Comparison of ENCODE assay signal across 21 cellular contexts in genomic region chr17:43363181-43363925, GRCh38. TPM values are rescaled to one million over a fixed set of nuclear protein-coding genes. Genes with fewer than 3 reads are reported as not detected.
DNase-seq lines count a peak whose midpoint lies in the region; ATAC-seq, FAIRE-seq and TF ChIP-seq lines count a peak whose summit lies in the region.
"Had no signal": no experiment of that assay in that cellular context is flagged by ENCODE, and none has a peak within 500 bp of the region (broad histone marks: within the 10 kb centered on the region; RNA-seq: fewer than 3 reads in every experiment).

No MANE protein-coding gene starts in this region.

- H3K9me3 ChIP-seq in keratinocyte (ENCODE audit: control insufficient read depth, low read depth, low read length) = no peaks in the 10 kb centered on the region
- H3K9me3 ChIP-seq: heart left ventricle, uterus had no signal

- peaks cover 18% of the 10 kb centered on the region for H3K4me1 ChIP-seq in keratinocyte (ENCODE audit: control insufficient read depth, extremely low read depth, insufficient read depth, low read length)

- H3K4me3 Mint-ChIP-seq in activated naive CD4-positive, alpha-beta T cell treated with anti-CD3 and anti-CD28 coated beads, Interleukin-2, amount 50 U/mL, for 24 hours = peak overlapping the region; percentile 5
- H3K4me3 Mint-ChIP-seq in activated naive CD4-positive, alpha-beta T cell treated with anti-CD3 and anti-CD28 coated beads for 36 hours = no peak overlapping the region
- H3K4me3 Mint-ChIP-seq in IgD-negative memory B cell = peak overlapping the region; percentile 4 to 76 (median 39)
- no peak overlapping the region for H3K4me3 Mint-ChIP-seq in stimulated activated naive B cell treated with anti-CD40 and anti-IgM and Interleukin-4, amounts not matched to agents 10 μg/mL and 1 μg/mL and 100 μg/mL, for 72 hours
- H3K4me3 Mint-ChIP-seq: stimulated activated naive CD8-positive, alpha-beta T cell treated with anti-CD3 and anti-CD28 coated beads, Interleukin-15, amount 100 ng/mL, for 72 hours had no signal

- no peak for TF ChIP-seq CTCF in keratinocyte (optimal IDR thresholded peaks at IDR 0.05 in 1 of 3, IDR thresholded peaks at IDR 0.05 in 1 of 3, conservative IDR thresholded peaks at IDR 0.05 in 1 of 3; ENCODE audit: extremely low read depth in 1 of 3, insufficient read depth in 2 of 3, low read length in 3 of 3)

- peak; percentile 29 for FAIRE-seq in keratinocyte (lab: Jason Lieb, UNC)

- H3K27me3 ChIP-seq in keratinocyte (ENCODE audit: control insufficient read depth, extremely low read depth, insufficient read depth, low read length) = no peaks in the 10 kb centered on the region
- H3K27me3 ChIP-seq: heart left ventricle, uterus had no signal

- dilution Hi-C loops in keratinocyte (cut with MboI; ENCODE audit: extremely low pct_ligation_motif_present, low sequenced_read_pairs) = no loop called here

- no peaks in the 10 kb centered on the region for H3K27me3 Mint-ChIP-seq in activated naive CD4-positive, alpha-beta T cell treated with anti-CD3 and anti-CD28 coated beads, Interleukin-2, amount 50 U/mL, for 24 hours
- peaks cover 8% of the 10 kb centered on the region for H3K27me3 Mint-ChIP-seq in activated naive CD4-positive, alpha-beta T cell treated with anti-CD3 and anti-CD28 coated beads for 36 hours (ENCODE audit: low read depth)
- H3K27me3 Mint-ChIP-seq in IgD-negative memory B cell = no peaks in the 10 kb centered on the region
- peaks cover 6% of the 10 kb centered on the region in 2 donors for H3K27me3 Mint-ChIP-seq in stimulated activated naive B cell treated with anti-CD40 and anti-IgM and Interleukin-4, amounts not matched to agents 10 μg/mL and 1 μg/mL and 100 μg/mL, for 72 hours
- H3K27me3 Mint-ChIP-seq: stimulated activated naive CD8-positive, alpha-beta T cell treated with anti-CD3 and anti-CD28 coated beads, Interleukin-15, amount 100 ng/mL, for 72 hours had no signal

- H2AFZ ChIP-seq in keratinocyte (ENCODE audit: control insufficient read depth, low read length) = no peak overlapping the region
- H2AFZ ChIP-seq: GM23248 had no signal

- no peaks in the 10 kb centered on the region for H3K9me1 ChIP-seq in keratinocyte (ENCODE audit: control insufficient read depth, extremely low read depth, insufficient read depth, low read length)

- H3K27ac Mint-ChIP-seq in activated naive CD4-positive, alpha-beta T cell treated with anti-CD3 and anti-CD28 coated beads, Interleukin-2, amount 50 U/mL, for 24 hours = peak overlapping the region; percentile 52
- H3K27ac Mint-ChIP-seq in activated naive CD4-positive, alpha-beta T cell treated with anti-CD3 and anti-CD28 coated beads for 36 hours = no peak overlapping the region
- H3K27ac Mint-ChIP-seq in IgD-negative memory B cell = peak overlapping the region in 2 of 3 donors; percentile 74 to 96
- peak overlapping the region; percentile 77 for H3K27ac Mint-ChIP-seq in stimulated activated naive B cell treated with anti-CD40 and anti-IgM and Interleukin-4, amounts not matched to agents 10 μg/mL and 1 μg/mL and 100 μg/mL, for 72 hours
- H3K27ac Mint-ChIP-seq: stimulated activated naive CD8-positive, alpha-beta T cell treated with anti-CD3 and anti-CD28 coated beads, Interleukin-15, amount 100 ng/mL, for 72 hours had no signal

- DNase-seq in activated naive CD4-positive, alpha-beta T cell treated with anti-CD3 and anti-CD28 coated beads for 36 hours = no peak
- DNase-seq in keratinocyte (ENCODE audit: low read depth, low spot score) (no peak), germinal center (ENCODE audit: low spot score) (no peak), GM19240 (ENCODE audit: insufficient read length, low spot score) (no peak)
- no peak for DNase-seq in stimulated activated naive B cell treated with anti-CD40 and anti-IgM and Interleukin-4, amounts not matched to agents 10 μg/mL and 1 μg/mL and 100 μg/mL, for 72 hours
- DNase-seq: activated CD4-positive, alpha-beta T cell treated with anti-CD3 and anti-CD28 coated beads, Interleukin-2, amount 50 U/mL, for 48 hours; caudate nucleus; effector CD4-positive, alpha-beta T cell; GF-D8; GM23248; heart left ventricle; KBM-7; NCI-H2107; NCI-H69; retina; stimulated activated naive CD8-positive, alpha-beta T cell treated with anti-CD3 and anti-CD28 coated beads, Interleukin-15, amount 100 ng/mL, for 72 hours had no signal

- H3K9me3 Mint-ChIP-seq in activated naive CD4-positive, alpha-beta T cell treated with anti-CD3 and anti-CD28 coated beads, Interleukin-2, amount 50 U/mL, for 24 hours = no peaks in the 10 kb centered on the region
- no peaks in the 10 kb centered on the region for H3K9me3 Mint-ChIP-seq in activated naive CD4-positive, alpha-beta T cell treated with anti-CD3 and anti-CD28 coated beads for 36 hours
- peaks cover 0 to 3% (median 0%) of the 10 kb centered on the region in 3 donors for H3K9me3 Mint-ChIP-seq in IgD-negative memory B cell
- H3K9me3 Mint-ChIP-seq in stimulated activated naive B cell treated with anti-CD40 and anti-IgM and Interleukin-4, amounts not matched to agents 10 μg/mL and 1 μg/mL and 100 μg/mL, for 72 hours = peaks cover 0 to 1% of the 10 kb centered on the region in 2 donors
- H3K9me3 Mint-ChIP-seq: stimulated activated naive CD8-positive, alpha-beta T cell treated with anti-CD3 and anti-CD28 coated beads, Interleukin-15, amount 100 ng/mL, for 72 hours had no signal

- no peaks in the 10 kb centered on the region for H3K36me3 Mint-ChIP-seq in activated naive CD4-positive, alpha-beta T cell treated with anti-CD3 and anti-CD28 coated beads, Interleukin-2, amount 50 U/mL, for 24 hours
- H3K36me3 Mint-ChIP-seq in activated naive CD4-positive, alpha-beta T cell treated with anti-CD3 and anti-CD28 coated beads for 36 hours (ENCODE audit: low read depth) = peaks cover 7% of the 10 kb centered on the region
- H3K36me3 Mint-ChIP-seq in IgD-negative memory B cell = no peaks in the 10 kb centered on the region
- peaks cover 5 to 15% of the 10 kb centered on the region in 2 donors for H3K36me3 Mint-ChIP-seq in stimulated activated naive B cell treated with anti-CD40 and anti-IgM and Interleukin-4, amounts not matched to agents 10 μg/mL and 1 μg/mL and 100 μg/mL, for 72 hours

- H4K20me1 ChIP-seq in keratinocyte (ENCODE audit: control insufficient read depth, extremely low read depth, insufficient read depth, low read length) = no peaks in the 10 kb centered on the region

- CTCF ChIA-PET in activated naive CD4-positive, alpha-beta T cell treated with anti-CD3 and anti-CD28 coated beads for 36 hours (lab: Charles Lee) = interaction anchor here (1.5 kb wide), 1 partner anchor 25 kb away, joined by 4 read pairs; no protein-coding TSS in a partner anchor

- no peak overlapping the region for H3K4me3 ChIP-seq in keratinocyte (ENCODE audit: control insufficient read depth in 2 of 3, extremely low read depth in 1 of 3, insufficient read depth in 2 of 3, low read depth in 1 of 3, low read length in 3 of 3)
- H3K4me3 ChIP-seq: GM23248, heart left ventricle, lung, uterus had no signal

- no peak overlapping the region for H3K27ac ChIP-seq in keratinocyte (ENCODE audit: control insufficient read depth, insufficient read depth, low read length)
- H3K27ac ChIP-seq: GM23248 had no signal

- intact Hi-C loops in activated naive CD4-positive, alpha-beta T cell treated with anti-CD3 and anti-CD28 coated beads for 36 hours (cut with micrococcal nuclease) = no loop called here

- peaks cover 57% of the 10 kb centered on the region for H3K4me1 Mint-ChIP-seq in activated naive CD4-positive, alpha-beta T cell treated with anti-CD3 and anti-CD28 coated beads, Interleukin-2, amount 50 U/mL, for 24 hours
- H3K4me1 Mint-ChIP-seq in activated naive CD4-positive, alpha-beta T cell treated with anti-CD3 and anti-CD28 coated beads for 36 hours (ENCODE audit: low read depth) = peaks cover 51% of the 10 kb centered on the region
- H3K4me1 Mint-ChIP-seq in IgD-negative memory B cell = peaks cover 8 to 14% (median 13%) of the 10 kb centered on the region in 3 donors
- H3K4me1 Mint-ChIP-seq in stimulated activated naive B cell treated with anti-CD40 and anti-IgM and Interleukin-4, amounts not matched to agents 10 μg/mL and 1 μg/mL and 100 μg/mL, for 72 hours = peaks cover 33 to 69% of the 10 kb centered on the region in 2 donors

- H3K9ac ChIP-seq in keratinocyte (ENCODE audit: control insufficient read depth, extremely low read depth, insufficient read depth, low read length) = no peak overlapping the region
- H3K9ac ChIP-seq: GM23248 had no signal

- H3K79me2 ChIP-seq in keratinocyte (ENCODE audit: control insufficient read depth, insufficient read depth, low read length) = no peaks in the 10 kb centered on the region

- no peak overlapping the region for H3K4me2 ChIP-seq in keratinocyte (ENCODE audit: control insufficient read depth, extremely low read depth, insufficient read depth, low read depth, low read length)

- H3K36me3 ChIP-seq in keratinocyte (ENCODE audit: control insufficient read depth in 2 of 2, extremely low read depth in 1 of 2, insufficient read depth in 2 of 2, low read length in 2 of 2) = no peaks in the 10 kb centered on the region
- H3K36me3 ChIP-seq: heart left ventricle, uterus had no signal

- ATAC-seq in stimulated activated naive B cell treated with anti-CD40 and anti-IgM and Interleukin-4, amounts not matched to agents 10 μg/mL and 1 μg/mL and 100 μg/mL, for 72 hours (replicated peaks) = no peak
- ATAC-seq in GM21526 (IDR thresholded peaks at IDR 0.05; ENCODE audit: low FRiP score, unreplicated experiment) = no peak
- ATAC-seq: heart left ventricle; stimulated activated naive CD8-positive, alpha-beta T cell treated with anti-CD3 and anti-CD28 coated beads, Interleukin-15, amount 100 ng/mL, for 72 hours had no signal

RNA-seq across cellular contexts. Expression of gene ARL4D, which starts 35.4 kb away (rescaled TPM):
- total RNA-seq in activated naive CD4-positive, alpha-beta T cell treated with anti-CD3 and anti-CD28 coated beads for 36 hours = 1 to 10 TPM; 1.7 TPM
- 3.4 TPM for polyA plus RNA-seq in IgD-negative memory B cell
- 36.5 to 49.1 TPM (median 43.1 TPM) in 3 replicates for polyA plus RNA-seq in keratinocyte
- 9.5 TPM for polyA plus RNA-seq in keratinocyte (2011; ENCODE audit: low read depth)
- polyA plus RNA-seq in keratinocyte (2011; cell fraction: cytosol; rRNA removed) = 28.9 and 46.0 TPM in 2 replicates
- polyA plus RNA-seq in keratinocyte (2011; cell fraction: nucleus; rRNA removed) = 61.6 and 68.3 TPM in 2 replicates
- polyA plus RNA-seq in keratinocyte (2012; ENCODE audit: low replicate concordance) = 40.7 and 45.9 TPM in 2 replicates
- 21.7 to 43.7 TPM (median 36.6 TPM) in 3 replicates for polyA minus RNA-seq in keratinocyte
- polyA minus RNA-seq in keratinocyte (2011; cell fraction: cytosol; rRNA and poly(A)+ RNA removed) = 32.8 TPM
- 26.6 and 27.1 TPM in 2 replicates for polyA minus RNA-seq in keratinocyte (2011; cell fraction: nucleus; rRNA and poly(A)+ RNA removed)

Comparison
In these comparisons a context has a peak if more than half of its experiments do, and no peak if none do; other contexts are left out.
1. H3K4me3 Mint-ChIP-seq: peak in activated naive CD4-positive, alpha-beta T cell treated with anti-CD3 and anti-CD28 coated beads, Interleukin-2, amount 50 U/mL, for 24 hours (single experiment) and IgD-negative memory B cell (4 of 4); none in activated naive CD4-positive, alpha-beta T cell treated with anti-CD3 and anti-CD28 coated beads for 36 hours (single experiment) and stimulated activated naive B cell treated with anti-CD40 and anti-IgM and Interleukin-4, amounts not matched to agents 10 μg/mL and 1 μg/mL and 100 μg/mL, for 72 hours (0 of 2).